In the genomic region with DNA sequence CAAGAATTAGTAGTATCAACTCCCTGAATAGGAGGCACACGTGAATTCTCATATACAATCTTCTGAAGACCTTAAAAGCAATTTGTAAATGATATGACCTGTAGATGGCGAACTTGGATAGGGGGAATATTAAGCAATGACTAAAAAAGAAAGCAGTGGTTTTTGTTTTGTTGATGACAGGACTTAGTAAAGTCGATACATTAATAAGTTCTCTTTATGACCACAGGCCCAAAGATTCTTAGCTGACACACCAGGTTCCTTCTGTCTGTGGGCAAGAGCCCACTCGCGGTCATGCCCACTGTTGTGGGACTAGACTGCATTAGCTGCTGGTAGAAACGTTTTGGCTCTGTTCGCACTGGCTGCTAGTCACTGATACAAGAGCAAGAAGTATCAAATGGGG, we compare ENCODE assay signal across 9 cellular contexts. TPM values are rescaled to one million over a fixed set of nuclear protein-coding genes. Genes with fewer than 3 reads are reported as not detected.
DNase-seq lines count a peak whose midpoint lies in the region; ATAC-seq and TF ChIP-seq lines count a peak whose summit lies in the region.
"Had no signal": no experiment of that assay in that cellular context is flagged by ENCODE, and none has a peak within 500 bp of the region (broad histone marks: within the 10 kb centered on the region; RNA-seq: fewer than 3 reads in every experiment).

No MANE protein-coding gene starts in this region.

- H3K4me3 ChIP-seq in brain microvascular endothelial cell (ENCODE audit: low read depth, low read length), result no peak overlapping the region
- H3K4me3 ChIP-seq in lower lobe of right lung, result no peak overlapping the region
- H3K4me3 ChIP-seq: BLaER1 had no signal

- peak; percentile 47 for ATAC-seq in GM19324 (IDR thresholded peaks at IDR 0.05; ENCODE audit: low FRiP score, unreplicated experiment)
- peak; percentile 75 for ATAC-seq in HG03108 (IDR thresholded peaks at IDR 0.05; ENCODE audit: unreplicated experiment)
- no peak for ATAC-seq in lower lobe of right lung

- H3K4me1 ChIP-seq in lower lobe of right lung, result no peaks in the 10 kb centered on the region
- H3K4me1 ChIP-seq: BLaER1 had no signal

- H3K27me3 ChIP-seq in brain microvascular endothelial cell (replicated peaks) (no peaks in the 10 kb centered on the region), lower lobe of right lung (ENCODE audit: low read depth) (no peaks in the 10 kb centered on the region)
- H3K27me3 ChIP-seq: BLaER1 had no signal

- intact Hi-C loops in lower lobe of right lung (cut with DNase I), result loop anchor here (10.0 kb wide), 1 partner anchor 197 kb away; no protein-coding TSS in a partner anchor

- in situ Hi-C loops in brain microvascular endothelial cell (cut with HindIII; ENCODE audit: low pct_ligation_motif_present, low sequenced_read_pairs), result loop anchor here (25.0 kb wide), 1 partner anchor 284 kb away; no protein-coding TSS in a partner anchor

- peak; percentile 39 to 53 for DNase-seq in NCI-H2081 (lab: John Stamatoyannopoulos, UW)
- no peak for DNase-seq in NCI-H2081 treated with DMSO at 0.1 percent for 48 hours (lab: John Stamatoyannopoulos, UW)
- peak; percentile 3 for DNase-seq in NCI-H2196 treated with DMSO at 0.1 percent for 48 hours (lab: John Stamatoyannopoulos, UW; ENCODE audit: unreplicated experiment)
- DNase-seq in brain microvascular endothelial cell, result peak; percentile 36
- no peak for DNase-seq in lower lobe of right lung
- DNase-seq in GOT3 (lab: John Stamatoyannopoulos, UW), result no peak

- H3K9me3 ChIP-seq in lower lobe of right lung, result no peaks in the 10 kb centered on the region
- H3K9me3 ChIP-seq: BLaER1 had no signal

- H3K27ac ChIP-seq in brain microvascular endothelial cell, result no peak overlapping the region
- H3K27ac ChIP-seq in lower lobe of right lung, result no peak overlapping the region
- H3K27ac ChIP-seq: BLaER1 had no signal

- H3K36me3 ChIP-seq in brain microvascular endothelial cell (replicated peaks) (no peaks in the 10 kb centered on the region), lower lobe of right lung (peaks cover 20% of the 10 kb centered on the region)
- H3K36me3 ChIP-seq: BLaER1 had no signal

- TF ChIP-seq CTCF in brain microvascular endothelial cell (IDR thresholded peaks at IDR 0.05; ENCODE audit: low read depth, low read length, missing control alignments), result peak; percentile 37
- peak; percentile 37 for TF ChIP-seq CTCF in lower lobe of right lung (IDR thresholded peaks at IDR 0.05)

RNA-seq across cellular contexts. Expression of gene ALPK1, which starts 30.8 kb away (rescaled TPM):
- total RNA-seq in lower lobe of right lung, result 40.1 TPM

RNA-seq across cellular contexts. Expression of gene TIFA, which starts 42.2 kb away (rescaled TPM):
- 11.5 TPM for total RNA-seq in lower lobe of right lung

Comparison
In these comparisons a context has a peak if more than half of its experiments do, and no peak if none do; other contexts are left out.
1. DNase-seq: peak in NCI-H2081 (2 of 2), NCI-H2196 treated with DMSO at 0.1 percent for 48 hours (single experiment) and brain microvascular endothelial cell (single experiment); none in NCI-H2081 treated with DMSO at 0.1 percent for 48 hours (single experiment), lower lobe of right lung (single experiment) and GOT3 (single experiment).
2. ATAC-seq: peak in GM19324 (single experiment) and HG03108 (single experiment); none in lower lobe of right lung (0 of 2).